Comparison of ENCODE assay signal across 14 cellular contexts in the genomic region with DNA sequence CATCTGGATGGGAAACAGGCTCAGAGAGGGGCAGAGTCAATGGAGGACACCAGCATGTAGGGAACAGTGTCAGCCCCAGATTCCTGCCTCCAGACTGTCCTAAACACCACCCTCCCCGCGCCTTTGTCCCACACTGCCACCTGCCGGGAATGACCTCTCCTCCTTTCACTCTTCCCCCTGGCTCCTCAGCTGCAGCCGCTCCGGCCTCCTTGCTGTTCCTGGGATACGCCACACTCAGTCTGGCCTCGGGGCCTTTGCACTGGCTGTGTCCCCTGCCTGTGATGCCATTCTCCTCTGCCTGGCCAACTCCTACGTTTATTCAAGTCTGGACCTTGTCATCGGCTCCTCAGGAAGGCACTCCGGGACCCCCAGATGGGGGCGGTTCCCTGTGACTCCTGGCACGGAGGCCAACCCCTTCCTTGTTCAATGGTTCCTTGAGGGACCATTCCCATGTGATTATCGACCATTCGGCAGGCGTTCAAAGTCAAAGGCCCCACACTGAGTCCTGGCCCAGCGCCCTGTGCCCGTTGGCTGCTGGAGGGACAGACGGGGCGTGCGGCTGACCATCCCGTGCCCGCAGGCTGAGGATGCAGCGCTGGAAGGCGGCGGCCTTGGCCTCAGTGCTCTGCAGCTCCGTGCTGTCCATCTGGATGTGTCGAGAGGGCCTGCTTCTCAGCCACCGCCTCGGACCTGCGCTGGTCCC. TPM values are rescaled to one million over a fixed set of nuclear protein-coding genes. Genes with fewer than 3 reads are reported as not detected.
DNase-seq lines count a peak whose midpoint lies in the region; ATAC-seq and TF ChIP-seq lines count a peak whose summit lies in the region.
"Had no signal": no experiment of that assay in that cellular context is flagged by ENCODE, and none has a peak within 500 bp of the region (broad histone marks: within the 10 kb centered on the region; RNA-seq: fewer than 3 reads in every experiment).

No MANE protein-coding gene starts in this region.

- H3F3A ChIP-seq in MM.1S (ENCODE audit: insufficient read depth, low read length): peaks cover 14% of the 10 kb centered on the region

- no peak overlapping the region for H3K4me3 Mint-ChIP-seq in neural crest cell

- no peaks in the 10 kb centered on the region for H3K36me3 ChIP-seq in MM.1S (replicated peaks; ENCODE audit: insufficient read depth, low read length)
- no peaks in the 10 kb centered on the region for H3K36me3 ChIP-seq in brain microvascular endothelial cell (replicated peaks)
- H3K36me3 ChIP-seq in lower lobe of right lung: no peaks in the 10 kb centered on the region
- no peaks in the 10 kb centered on the region for H3K36me3 ChIP-seq in Karpas-422 (ENCODE audit: insufficient read depth, low read length)

- H3K9me3 Mint-ChIP-seq in neural crest cell: no peaks in the 10 kb centered on the region
- H3K9me3 Mint-ChIP-seq: naive thymus-derived CD8-positive, alpha-beta T cell had no signal

- DNase-seq in GM03348 (ENCODE audit: low spot score): peak; percentile 33
- no peak for DNase-seq in MM.1S
- DNase-seq in brain microvascular endothelial cell: no peak
- DNase-seq in neural crest cell (ENCODE audit: low read depth, low spot score): peak; percentile 36
- DNase-seq in GM13977 (ENCODE audit: low spot score): no peak
- DNase-seq in lower lobe of right lung: no peak
- no peak for DNase-seq in HK-2 (ENCODE audit: unreplicated experiment)
- DNase-seq in Karpas-422: no peak
- DNase-seq: DMS79 treated with DMSO at 0.1 percent for 48 hours; naive thymus-derived CD8-positive, alpha-beta T cell; NCI-H446; T1000 had no signal

- peaks cover 44% of the 10 kb centered on the region for H3K27me3 ChIP-seq in MM.1S (replicated peaks; ENCODE audit: insufficient read depth, low read length)
- H3K27me3 ChIP-seq in brain microvascular endothelial cell (replicated peaks): no peaks in the 10 kb centered on the region
- H3K27me3 ChIP-seq in lower lobe of right lung (ENCODE audit: low read depth): peaks cover 8% of the 10 kb centered on the region
- H3K27me3 ChIP-seq in Karpas-422 (ENCODE audit: low read length): no peaks in the 10 kb centered on the region

- intact Hi-C loops in lower lobe of right lung (cut with DNase I): no loop called here

- H3K9ac ChIP-seq in MM.1S (ENCODE audit: low read length) (no peak overlapping the region), Karpas-422 (ENCODE audit: low read length) (no peak overlapping the region)

- H3K4me3 ChIP-seq in MM.1S (ENCODE audit: low read length): no peak overlapping the region
- no peak overlapping the region for H3K4me3 ChIP-seq in brain microvascular endothelial cell (ENCODE audit: low read depth, low read length)
- no peak overlapping the region for H3K4me3 ChIP-seq in lower lobe of right lung
- H3K4me3 ChIP-seq in Karpas-422 (ENCODE audit: low read length): no peak overlapping the region

- no peaks in the 10 kb centered on the region for H3K36me3 Mint-ChIP-seq in neural crest cell (ENCODE audit: low read depth)
- H3K36me3 Mint-ChIP-seq: naive thymus-derived CD8-positive, alpha-beta T cell had no signal

- TF ChIP-seq CTCF in MM.1S (IDR thresholded peaks at IDR 0.05; ENCODE audit: low read length) (peak; percentile 32), brain microvascular endothelial cell (IDR thresholded peaks at IDR 0.05; ENCODE audit: low read depth, low read length, missing control alignments) (peak; percentile 25), neural crest cell (conservative IDR thresholded peaks at IDR 0.05) (peak; percentile 20), GM13977 (IDR thresholded peaks at IDR 0.05; ENCODE audit: extremely low read depth, insufficient read depth, missing control alignments) (no peak), lower lobe of right lung (IDR thresholded peaks at IDR 0.05) (no peak)

- no peak overlapping the region for H3K27ac ChIP-seq in MM.1S (ENCODE audit: low read length)
- no peak overlapping the region for H3K27ac ChIP-seq in brain microvascular endothelial cell
- no peak overlapping the region for H3K27ac ChIP-seq in lower lobe of right lung
- no peak overlapping the region for H3K27ac ChIP-seq in Karpas-422 (ENCODE audit: low read length)

- ATAC-seq in lower lobe of right lung: no peak
- ATAC-seq: naive thymus-derived CD8-positive, alpha-beta T cell had no signal

- H3K4me1 Mint-ChIP-seq in neural crest cell: peaks cover 13% of the 10 kb centered on the region

- H3K9me2 ChIP-seq in MM.1S (replicated peaks; ENCODE audit: insufficient read depth, low read length) (no peaks in the 10 kb centered on the region), Karpas-422 (replicated peaks; ENCODE audit: insufficient read depth, low read length) (no peaks in the 10 kb centered on the region)

- H3K4me1 ChIP-seq in MM.1S (ENCODE audit: low read length): peaks cover 15% of the 10 kb centered on the region
- peaks cover 6% of the 10 kb centered on the region for H3K4me1 ChIP-seq in lower lobe of right lung
- peaks cover 7% of the 10 kb centered on the region for H3K4me1 ChIP-seq in Karpas-422 (ENCODE audit: low read length)

- no peaks in the 10 kb centered on the region for H3K9me3 ChIP-seq in MM.1S (replicated peaks; ENCODE audit: insufficient read depth, low read length)
- no peaks in the 10 kb centered on the region for H3K9me3 ChIP-seq in lower lobe of right lung
- no peaks in the 10 kb centered on the region for H3K9me3 ChIP-seq in Karpas-422 (ENCODE audit: low read length)

- H3K4me2 ChIP-seq in MM.1S (ENCODE audit: low read depth, low read length) (no peak overlapping the region), Karpas-422 (ENCODE audit: low read depth, low read length, poor library complexity, severe bottlenecking) (no peak overlapping the region)

- H4K20me1 ChIP-seq in MM.1S (ENCODE audit: insufficient read depth, low read length): no peaks in the 10 kb centered on the region
- no peaks in the 10 kb centered on the region for H4K20me1 ChIP-seq in Karpas-422 (ENCODE audit: insufficient read depth, low read depth, low read length)

- H2AFZ ChIP-seq in MM.1S (ENCODE audit: low read length) (no peak overlapping the region), Karpas-422 (ENCODE audit: low read length) (no peak overlapping the region)

- peaks cover 9% of the 10 kb centered on the region for H3K27me3 Mint-ChIP-seq in neural crest cell (ENCODE audit: low read depth)

- no peaks in the 10 kb centered on the region for H3K79me2 ChIP-seq in MM.1S (ENCODE audit: low read length)
- H3K79me2 ChIP-seq in Karpas-422 (ENCODE audit: low read length): no peaks in the 10 kb centered on the region

- in situ Hi-C loops in brain microvascular endothelial cell (cut with HindIII; ENCODE audit: low pct_ligation_motif_present, low sequenced_read_pairs): no loop called here
- in situ Hi-C loops in GM13977 (cut with MboI; ENCODE audit: low pct_unique_long_range_greater_than_20kb, low sequenced_read_pairs, unreplicated experiment): loop anchor here (25.0 kb wide), 1 partner anchor 189 kb away; no protein-coding TSS in a partner anchor

- H3K27ac Mint-ChIP-seq in neural crest cell (ENCODE audit: unreplicated experiment): no peak overlapping the region

RNA-seq across cellular contexts. Expression of a gene that starts 15.8 kb away (rescaled TPM):
- not detected in 2 replicates for total RNA-seq in neural crest cell
- total RNA-seq in lower lobe of right lung: 1.1 TPM
- total RNA-seq in Karpas-422 (2014; rRNA removed; shearing (Covaris generic); ENCODE audit: low replicate concordance): not detected in 2 replicates
- total RNA-seq: dermis microvascular lymphatic vessel endothelial cell; H4; naive thymus-derived CD8-positive, alpha-beta T cell had no signal

RNA-seq across cellular contexts. Expression of a gene that starts 18.9 kb away (rescaled TPM):
- total RNA-seq in neural crest cell (4.4 and 4.8 TPM in 2 replicates), lower lobe of right lung (2.7 TPM)
- not detected in 2 replicates for total RNA-seq in Karpas-422 (2014; rRNA removed; shearing (Covaris generic); ENCODE audit: low replicate concordance)

RNA-seq across cellular contexts. Expression of a gene that starts 27.5 kb away (rescaled TPM):
- total RNA-seq in neural crest cell: not detected in 2 replicates
- 11.3 TPM for total RNA-seq in lower lobe of right lung
- not detected in 2 replicates for total RNA-seq in Karpas-422 (2014; rRNA removed; shearing (Covaris generic); ENCODE audit: low replicate concordance)
- total RNA-seq: dermis microvascular lymphatic vessel endothelial cell, H4 had no signal

RNA-seq across cellular contexts. Expression of a gene that starts 32.8 kb away (rescaled TPM):
- total RNA-seq in neural crest cell (65.1 and 67.2 TPM in 2 replicates), lower lobe of right lung (24.3 TPM)
- 21.7 and 34.0 TPM in 2 replicates for total RNA-seq in Karpas-422 (2014; rRNA removed; shearing (Covaris generic); ENCODE audit: low replicate concordance)

RNA-seq across cellular contexts. Expression of a gene that starts 39.2 kb away (rescaled TPM):
- total RNA-seq in neural crest cell (6.7 and 6.8 TPM in 2 replicates), lower lobe of right lung (2.7 TPM)
- total RNA-seq in Karpas-422 (2014; rRNA removed; shearing (Covaris generic); ENCODE audit: low replicate concordance): 0.29 TPM in 1 of 2 replicates, not detected in the other

Comparison
In these comparisons a context has a peak if more than half of its experiments do, and no peak if none do; other contexts are left out.
1. DNase-seq: peak in GM03348 (single experiment) and neural crest cell (single experiment); none in MM.1S (single experiment), brain microvascular endothelial cell (single experiment), GM13977 (single experiment), lower lobe of right lung (single experiment), HK-2 (single experiment) and Karpas-422 (single experiment).
2. CTCF ChIP-seq: peak in MM.1S (single experiment), brain microvascular endothelial cell (single experiment) and neural crest cell (single experiment); none in GM13977 (single experiment) and lower lobe of right lung (single experiment).
3. RNA of a gene that starts 27.5 kb away (total RNA-seq): 11.3 TPM in lower lobe of right lung (single experiment); not detected in neural crest cell and not detected in Karpas-422; every median in the first group is over 10 times any median in the second.